ENCODE assay signal across 7 cellular contexts in genomic region chr17:48594412-48595106, GRCh38. TPM values are rescaled to one million over a fixed set of nuclear protein-coding genes. Genes with fewer than 3 reads are reported as not detected.
DNase-seq lines count a peak whose midpoint lies in the region; ATAC-seq and TF ChIP-seq lines count a peak whose summit lies in the region.
"Had no signal": no experiment of that assay in that cellular context is flagged by ENCODE, and none has a peak within 500 bp of the region (broad histone marks: within the 10 kb centered on the region; RNA-seq: fewer than 3 reads in every experiment).

No MANE protein-coding gene starts in this region.

- H3K4me3 ChIP-seq in iPS-15b (ENCODE audit: low read depth, low read length) = peak overlapping the region; percentile 39
- H3K4me3 ChIP-seq in suprapubic skin = peak overlapping the region; percentile 43

- TF ChIP-seq EP300 in suprapubic skin (IDR thresholded peaks at IDR 0.05) = no peak

- peaks cover 96% of the 10 kb centered on the region for H3K27me3 Mint-ChIP-seq in activated T-cell treated with anti-CD3 and anti-CD28 coated beads, Interleukin-2, amount 50 U/mL, for 72 hours (ENCODE audit: low read depth)
- H3K27me3 Mint-ChIP-seq in activated T-cell treated with anti-CD3 and anti-CD28 coated beads, Interleukin-2, amount 50 U/mL, for 24 hours = peaks cover 98% of the 10 kb centered on the region

- H3K27ac Mint-ChIP-seq in activated T-cell treated with anti-CD3 and anti-CD28 coated beads, Interleukin-2, amount 50 U/mL, for 72 hours = no peak overlapping the region
- H3K27ac Mint-ChIP-seq in activated T-cell treated with anti-CD3 and anti-CD28 coated beads, Interleukin-2, amount 50 U/mL, for 24 hours = no peak overlapping the region

- H3K9me3 Mint-ChIP-seq in activated T-cell treated with anti-CD3 and anti-CD28 coated beads, Interleukin-2, amount 50 U/mL, for 72 hours = no peaks in the 10 kb centered on the region
- H3K9me3 Mint-ChIP-seq in activated T-cell treated with anti-CD3 and anti-CD28 coated beads, Interleukin-2, amount 50 U/mL, for 24 hours = no peaks in the 10 kb centered on the region

- H3K4me1 ChIP-seq in iPS-15b (ENCODE audit: control insufficient read depth, insufficient read depth, low read length) (peaks cover 5% of the 10 kb centered on the region), suprapubic skin (peaks cover 53% of the 10 kb centered on the region)

- H3K27me3 ChIP-seq in iPS-15b (ENCODE audit: control insufficient read depth, insufficient read depth, low read length) (peaks cover 100% of the 10 kb centered on the region), suprapubic skin (peaks cover 50% of the 10 kb centered on the region)

- peaks cover 58% of the 10 kb centered on the region for H3K4me1 Mint-ChIP-seq in activated T-cell treated with anti-CD3 and anti-CD28 coated beads, Interleukin-2, amount 50 U/mL, for 72 hours (ENCODE audit: low read depth)
- peaks cover 53% of the 10 kb centered on the region for H3K4me1 Mint-ChIP-seq in activated T-cell treated with anti-CD3 and anti-CD28 coated beads, Interleukin-2, amount 50 U/mL, for 24 hours (ENCODE audit: low read depth)

- no peak for TF ChIP-seq POLR2A in suprapubic skin (IDR thresholded peaks at IDR 0.05)

- no peak for TF ChIP-seq CTCF in suprapubic skin (IDR thresholded peaks at IDR 0.05)

- no peaks in the 10 kb centered on the region for H3K9me3 ChIP-seq in iPS-15b (ENCODE audit: control insufficient read depth, insufficient read depth, low read length)
- no peaks in the 10 kb centered on the region for H3K9me3 ChIP-seq in suprapubic skin

- DNase-seq in activated T-cell treated with anti-CD3 and anti-CD28 coated beads, Interleukin-2, amount 50 U/mL, for 72 hours = no peak
- DNase-seq in activated T-cell treated with anti-CD3 and anti-CD28 coated beads, Interleukin-2, amount 50 U/mL, for 24 hours = no peak
- no peak for DNase-seq in suprapubic skin (ENCODE audit: low spot score in 2 of 2)
- no peak for DNase-seq in NCI-H748 (lab: John Stamatoyannopoulos, UW; ENCODE audit: unreplicated experiment)

- H3K4me3 Mint-ChIP-seq in activated T-cell treated with anti-CD3 and anti-CD28 coated beads, Interleukin-2, amount 50 U/mL, for 72 hours = peak overlapping the region; percentile 11 to 87
- H3K4me3 Mint-ChIP-seq in activated T-cell treated with anti-CD3 and anti-CD28 coated beads, Interleukin-2, amount 50 U/mL, for 24 hours = no peak overlapping the region

- H3K27ac ChIP-seq in suprapubic skin = peak overlapping the region; percentile 46
- H3K27ac ChIP-seq: RWPE1 had no signal

- no peak for ATAC-seq in activated T-cell treated with anti-CD3 and anti-CD28 coated beads, Interleukin-2, amount 50 U/mL, for 72 hours (replicated peaks in 1 of 2)
- ATAC-seq in HG02588 (IDR thresholded peaks at IDR 0.05; ENCODE audit: unreplicated experiment) = no peak

- H3K36me3 ChIP-seq in iPS-15b (ENCODE audit: control insufficient read depth, insufficient read depth, low read length) = no peaks in the 10 kb centered on the region
- peaks cover 3% of the 10 kb centered on the region for H3K36me3 ChIP-seq in suprapubic skin

- H3K9ac ChIP-seq in iPS-15b (ENCODE audit: low read depth, low read length) = no peak overlapping the region

- no peaks in the 10 kb centered on the region for H3K36me3 Mint-ChIP-seq in activated T-cell treated with anti-CD3 and anti-CD28 coated beads, Interleukin-2, amount 50 U/mL, for 72 hours (ENCODE audit: insufficient read depth in 2 of 2)
- no peaks in the 10 kb centered on the region for H3K36me3 Mint-ChIP-seq in activated T-cell treated with anti-CD3 and anti-CD28 coated beads, Interleukin-2, amount 50 U/mL, for 24 hours (ENCODE audit: low read depth)

- 65% methylated on average over 31 of the region's 31 CpGs for WGBS in suprapubic skin

RNA-seq across cellular contexts. Expression of gene HOXB5, which starts 1.0 kb away (rescaled TPM):
- not detected for total RNA-seq in activated T-cell treated with anti-CD3 and anti-CD28 coated beads, Interleukin-2, amount 50 U/mL, for 72 hours
- under 1 TPM in 2 of 4 donors, not detected in 2; 0.72 to 0.80 TPM for total RNA-seq in suprapubic skin

RNA-seq across cellular contexts. Expression of gene HOXB3, which starts 4.5 kb away (rescaled TPM):
- total RNA-seq in activated T-cell treated with anti-CD3 and anti-CD28 coated beads, Interleukin-2, amount 50 U/mL, for 72 hours = 1 to 10 TPM; 2.9 to 8.1 TPM
- total RNA-seq in suprapubic skin = 10 to 100 TPM in 1 of 4 donors, 1 to 10 TPM in 3; 2.3 to 20.8 (median 3.9) TPM

RNA-seq across cellular contexts. Expression of gene HOXB6, which starts 10.2 kb away (rescaled TPM):
- under 1 TPM; 0.24 to 0.51 TPM for total RNA-seq in activated T-cell treated with anti-CD3 and anti-CD28 coated beads, Interleukin-2, amount 50 U/mL, for 72 hours
- 1 to 10 TPM in 2 of 4 donors, under 1 TPM in 1, not detected in 1; 0.39 to 4.5 (median 1.3) TPM for total RNA-seq in suprapubic skin

RNA-seq across cellular contexts. Expression of gene HOXB7, which starts 16.3 kb away (rescaled TPM):
- total RNA-seq in activated T-cell treated with anti-CD3 and anti-CD28 coated beads, Interleukin-2, amount 50 U/mL, for 72 hours = 1 to 10 TPM; 1.3 to 1.6 TPM
- total RNA-seq in suprapubic skin = 1 to 10 TPM in 3 of 4 donors, under 1 TPM in 1; 0.95 to 3.6 (median 2.4) TPM

RNA-seq across cellular contexts. Expression of gene HOXB4, which starts 16.4 kb away (rescaled TPM):
- total RNA-seq in activated T-cell treated with anti-CD3 and anti-CD28 coated beads, Interleukin-2, amount 50 U/mL, for 72 hours = 1 to 10 TPM; 1.9 to 3.3 TPM
- total RNA-seq in suprapubic skin = 1 to 10 TPM in 3 of 4 donors, under 1 TPM in 1; 0.42 to 3.5 (median 1.0) TPM
